In genomic region chr16:88507231-88507743, GRCh38 we compare ENCODE assay signal across 17 cellular contexts.
"Had no signal": no experiment of that assay in that cellular context is flagged by ENCODE, and none has a peak within 500 bp of the region (broad histone marks: within the 10 kb centered on the region; RNA-seq: fewer than 3 reads in every experiment).

No MANE protein-coding gene starts in this region.

- H3K4me1 ChIP-seq: right atrium auricular region had no signal

- H3K27ac ChIP-seq: esophagus muscularis mucosa, right atrium auricular region, skin epidermis, transverse colon had no signal

- H3K4me3 ChIP-seq: esophagus muscularis mucosa, right atrium auricular region, skin epidermis, transverse colon had no signal

- DNase-seq: activated CD4-positive, alpha-beta T cell treated with anti-CD3 and anti-CD28 coated beads, Interleukin-2, amount 10 ng/mL, durations not matched to agents 7 days and 5 days; activated CD4-positive, CD25-positive, alpha-beta regulatory T cell; activated CD8-positive, alpha-beta memory T cell treated with anti-CD3 and anti-CD28 coated beads for 24 hours; activated naive CD4-positive, alpha-beta T cell; anterior cingulate cortex; hypothalamus; left ventricle myocardium superior; nucleus accumbens; posterior cingulate gyrus; stimulated activated CD4-positive, alpha-beta T cell treated with anti-CD3 and anti-CD28 coated beads, Interleukin-4, amount 100 ng/mL, for 24 hours; stimulated activated naive CD4-positive, alpha-beta T cell; transverse colon had no signal

- ATAC-seq: left ventricle myocardium superior; natural killer cell treated with Interleukin-12 subunit alpha and Interleukin-12 subunit beta and Interleukin-15 and Interleukin-18, amount 100 ng/mL, for 72 hours had no signal

- H3K27me3 ChIP-seq: right atrium auricular region, transverse colon had no signal

- FAIRE-seq: endometrium had no signal

- H3K36me3 ChIP-seq: esophagus muscularis mucosa, right atrium auricular region, transverse colon had no signal

- H3K9me3 ChIP-seq: esophagus muscularis mucosa, right atrium auricular region, transverse colon had no signal
